ENCODE assay signal across 15 cellular contexts in the genomic region with DNA sequence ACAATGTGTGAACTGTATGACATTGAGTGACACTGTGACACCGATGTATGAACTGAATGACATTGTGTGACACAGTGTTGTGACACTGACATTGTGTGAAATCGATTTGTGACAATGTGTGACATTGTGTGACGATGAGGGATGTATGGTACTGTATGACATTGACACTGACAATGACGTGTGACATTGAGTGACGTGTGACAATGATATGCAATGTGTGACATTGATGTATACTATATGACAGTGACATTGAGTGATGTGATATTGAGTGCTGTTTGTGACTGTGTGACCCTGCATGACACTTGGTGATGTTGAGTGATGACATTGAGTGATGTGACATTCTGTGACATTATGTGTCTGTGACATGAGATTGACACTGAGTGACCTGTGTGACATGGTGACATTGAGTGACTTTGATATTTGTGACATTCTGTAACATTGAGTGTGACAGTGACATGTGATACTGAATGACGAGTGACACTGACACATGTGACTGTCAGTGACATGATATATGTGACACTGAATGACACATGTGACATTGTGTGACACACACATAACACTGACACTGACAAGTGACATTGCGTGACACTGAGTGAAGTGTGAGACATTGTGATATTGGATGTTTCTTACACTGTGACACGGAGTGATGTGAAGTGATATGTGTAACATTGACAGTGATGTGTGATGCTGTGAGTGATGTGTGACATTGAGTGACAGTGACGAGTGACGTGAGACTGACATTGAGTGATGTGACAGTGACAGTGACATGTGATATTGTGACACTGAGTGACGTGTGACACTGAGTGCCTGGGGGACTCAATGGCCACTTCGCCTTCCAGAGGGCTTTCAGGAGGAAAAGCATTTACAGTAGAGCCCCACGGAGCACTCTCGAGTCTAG.
"Had no signal": no experiment of that assay in that cellular context is flagged by ENCODE, and none has a peak within 500 bp of the region (broad histone marks: within the 10 kb centered on the region; RNA-seq: fewer than 3 reads in every experiment).

No MANE protein-coding gene starts in this region.

- DNase-seq: activated CD4-positive, alpha-beta T cell treated with anti-CD3 and anti-CD28 coated beads for 4 hours; activated CD8-positive, alpha-beta memory T cell treated with anti-CD3 and anti-CD28 coated beads, Interleukin-2, amount 50 U/mL, for 48 hours; aorta; cerebellar nuclear complex; effector memory CD4-positive, alpha-beta T cell; naive thymus-derived CD4-positive, alpha-beta T cell; stimulated activated CD4-positive, alpha-beta T cell treated with anti-CD3 and anti-CD28 coated beads, Interleukin-4, amount 100 ng/mL, for 4 hours; stimulated activated CD8-positive, alpha-beta memory T cell treated with anti-CD3 and anti-CD28 coated beads, Interleukin-4, amount 100 ng/mL, for 48 hours; stimulated activated naive CD8-positive, alpha-beta T cell treated with anti-CD3 and anti-CD28 coated beads, Interleukin-15, Interleukin-2, amounts not matched to agents 100 U/mL and 50 U/mL, for 24 hours; T-helper 17 cell had no signal

- H3K4me3 ChIP-seq: mucosa of descending colon, smooth muscle cell, suprapubic skin had no signal

- H3K27ac ChIP-seq: neutrophil, suprapubic skin had no signal

- FAIRE-seq: islet of Langerhans had no signal

- H3K9me3 ChIP-seq: mucosa of descending colon, neutrophil, suprapubic skin had no signal

- H3K36me3 ChIP-seq: neutrophil, suprapubic skin had no signal

- H3K4me2 ChIP-seq: smooth muscle cell had no signal

- H3K27me3 ChIP-seq: neutrophil, suprapubic skin had no signal
